In the genomic region with DNA sequence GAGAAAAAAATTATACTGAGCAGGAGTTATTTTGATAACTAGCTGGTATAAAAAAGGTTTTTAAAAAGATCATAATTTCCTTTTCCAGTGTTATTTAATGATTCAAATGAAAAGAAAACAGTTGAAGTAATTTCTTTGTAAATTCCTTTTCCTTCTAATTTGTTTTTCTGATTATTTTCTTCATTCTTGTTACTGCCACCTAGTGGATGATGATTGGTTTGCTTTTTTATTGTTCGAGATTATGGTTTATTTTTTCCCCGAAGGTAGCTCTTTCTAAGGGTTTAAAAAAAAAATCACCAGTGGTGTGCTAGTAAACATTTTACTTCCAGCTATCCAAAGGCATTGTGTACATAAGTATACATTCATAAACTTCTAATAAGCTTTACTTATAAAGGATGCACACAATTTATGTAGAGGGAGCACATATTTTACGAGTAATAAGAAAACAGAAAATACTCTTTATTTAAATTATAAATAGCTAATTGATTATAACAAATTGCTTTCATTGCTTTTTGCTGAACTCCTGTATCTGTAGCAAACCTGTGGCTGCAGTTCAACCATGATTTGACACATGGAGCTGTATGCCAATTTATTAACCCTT, we compare ENCODE assay signal across 8 cellular contexts.
DNase-seq lines count a peak whose midpoint lies in the region; ATAC-seq and TF ChIP-seq lines count a peak whose summit lies in the region.

No MANE protein-coding gene starts in this region.

- H3K27me3 Mint-ChIP-seq in activated naive CD4-positive, alpha-beta T cell treated with anti-CD3 and anti-CD28 coated beads for 36 hours (ENCODE audit: low read depth) = peaks cover 15% of the 10 kb centered on the region

- TF ChIP-seq POLR2A in gastroesophageal sphincter (IDR thresholded peaks at IDR 0.05) = no peak

- no peaks in the 10 kb centered on the region for H3K9me3 ChIP-seq in gastroesophageal sphincter

- no peaks in the 10 kb centered on the region for H3K4me1 Mint-ChIP-seq in activated naive CD4-positive, alpha-beta T cell treated with anti-CD3 and anti-CD28 coated beads for 36 hours (ENCODE audit: low read depth)

- DNase-seq in GM12864 (ENCODE audit: low read depth) (no peak), SKM-1 (lab: John Stamatoyannopoulos, UW; ENCODE audit: unreplicated experiment) (peak; percentile 23), activated T-cell treated with anti-CD3 and anti-CD28 coated beads for 4 hours (no peak)
- DNase-seq in activated naive CD4-positive, alpha-beta T cell treated with anti-CD3 and anti-CD28 coated beads for 36 hours = no peak
- DNase-seq in activated naive CD4-positive, alpha-beta T cell treated with anti-CD3 and anti-CD28 coated beads, Interleukin-2, amount 50 U/mL, for 16 hours = no peak

- TF ChIP-seq CTCF in 22Rv1 (IDR thresholded peaks at IDR 0.05) (peak; percentile 83), GM12864 (IDR thresholded peaks at IDR 0.05; ENCODE audit: low read depth, low read length, missing control alignments) (peak; percentile 37), gastroesophageal sphincter (IDR thresholded peaks at IDR 0.05) (peak; percentile 28 to 59 (median 47))

- no peak overlapping the region for H3K27ac ChIP-seq in 22Rv1
- no peak overlapping the region for H3K27ac ChIP-seq in gastroesophageal sphincter

- no peaks in the 10 kb centered on the region for H3K27me3 ChIP-seq in gastroesophageal sphincter

- intact Hi-C loops in activated naive CD4-positive, alpha-beta T cell treated with anti-CD3 and anti-CD28 coated beads for 36 hours (cut with micrococcal nuclease) = loop anchor here (5.0 kb wide), 2 partner anchors 134 to 319 kb away; no protein-coding TSS in a partner anchor

- CTCF ChIA-PET in activated naive CD4-positive, alpha-beta T cell treated with anti-CD3 and anti-CD28 coated beads for 36 hours (lab: Charles Lee) = interaction anchor here (0.6 to 3.5 kb wide), 15 partner anchors 8 to 1644 kb away, joined by 3 to 32 read pairs (median 3); no protein-coding TSS in a partner anchor

- no peak for TF ChIP-seq EP300 in gastroesophageal sphincter (IDR thresholded peaks at IDR 0.05)

- H3K27ac Mint-ChIP-seq in activated naive CD4-positive, alpha-beta T cell treated with anti-CD3 and anti-CD28 coated beads for 36 hours = no peak overlapping the region

- H3K4me3 ChIP-seq in GM12864 (ENCODE audit: low read depth, low read length) (no peak overlapping the region), gastroesophageal sphincter (peak overlapping the region; percentile 9 to 14)

- 22 to 24% methylated on average over 3 of the region's 3 CpGs for WGBS in gastroesophageal sphincter (ENCODE audit: low coverage in 1 of 2), 2 donors

- no peaks in the 10 kb centered on the region for H3K9me3 Mint-ChIP-seq in activated naive CD4-positive, alpha-beta T cell treated with anti-CD3 and anti-CD28 coated beads for 36 hours

- no peak overlapping the region for H3K4me3 Mint-ChIP-seq in activated naive CD4-positive, alpha-beta T cell treated with anti-CD3 and anti-CD28 coated beads for 36 hours

- H3K36me3 Mint-ChIP-seq in activated naive CD4-positive, alpha-beta T cell treated with anti-CD3 and anti-CD28 coated beads for 36 hours (ENCODE audit: low read depth) = no peaks in the 10 kb centered on the region

- H3K4me1 ChIP-seq in gastroesophageal sphincter = peaks cover 0 to 4% (median 0%) of the 10 kb centered on the region in 3 donors

- ATAC-seq in gastroesophageal sphincter (no peak), GM21717 (IDR thresholded peaks at IDR 0.05; ENCODE audit: unreplicated experiment) (no peak)

- no peaks in the 10 kb centered on the region for H3K36me3 ChIP-seq in gastroesophageal sphincter
